Comparison of ENCODE assay signal across 2 cellular contexts in genomic region chr20:16713056-16713455, GRCh38.
TF ChIP-seq lines count a peak whose summit lies in the region.

No MANE protein-coding gene starts in this region.

TF ChIP-seq in GM23338, 12 proteins besides CTCF, POLR2A, EP300 and RAD21:
- TF ChIP-seq EZH2phosphoT487 (IDR thresholded peaks at IDR 0.05; ENCODE audit: unreplicated experiment) = no peak
- no peak for TF ChIP-seq NANOG (IDR thresholded peaks at IDR 0.05; ENCODE audit: borderline replicate concordance)
- TF ChIP-seq CREB1 (CRISPR knock-in tag; IDR thresholded peaks at IDR 0.05; ENCODE audit: low read depth) = no peak
- TF ChIP-seq STAT1 (IDR thresholded peaks at IDR 0.05; ENCODE audit: unreplicated experiment) = no peak
- no peak for TF ChIP-seq EZH2 (IDR thresholded peaks at IDR 0.05; ENCODE audit: low read depth, unreplicated experiment)
- no peak for TF ChIP-seq REST (IDR thresholded peaks at IDR 0.05; ENCODE audit: unreplicated experiment)
- TF ChIP-seq JUNB (IDR thresholded peaks at IDR 0.05; ENCODE audit: unreplicated experiment) = no peak

TF ChIP-seq in K562, 482 proteins besides CTCF, POLR2A, EP300 and RAD21:
- TF ChIP-seq CCNT2 (IDR thresholded peaks at IDR 0.05; ENCODE audit: borderline replicate concordance, extremely low read depth, insufficient read length, low read depth, low read length) (no peak), MCM3 (IDR thresholded peaks at IDR 0.05) (no peak), GTF2B (IDR thresholded peaks at IDR 0.05; ENCODE audit: extremely low read depth, insufficient read length) (no peak)
TF ChIP-seq in K562: peak in this region for 0.
